ENCODE assay signal across 22 cellular contexts in the genomic region with DNA sequence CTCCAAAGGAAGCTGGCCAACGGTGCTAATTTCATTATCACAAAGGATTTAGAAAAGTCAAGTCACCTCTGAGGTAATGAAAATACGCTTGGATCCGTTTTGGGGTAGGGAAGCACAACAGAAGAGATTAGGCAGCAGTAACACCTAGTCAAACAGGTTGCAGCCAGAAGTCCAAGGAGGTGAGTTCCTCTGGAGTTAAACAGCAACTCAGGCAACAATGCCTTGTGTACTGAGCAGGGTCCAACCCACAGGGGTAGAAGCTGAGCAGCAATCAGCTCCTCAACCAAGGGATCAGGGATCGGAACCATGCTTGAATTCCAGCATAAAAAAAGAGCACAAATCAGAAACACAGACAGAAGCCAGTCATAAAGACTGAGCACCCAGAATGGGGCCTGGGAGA.
"Had no signal": no experiment of that assay in that cellular context is flagged by ENCODE, and none has a peak within 500 bp of the region (broad histone marks: within the 10 kb centered on the region; RNA-seq: fewer than 3 reads in every experiment).

No MANE protein-coding gene starts in this region.

- ATAC-seq: activated naive CD8-positive, alpha-beta T cell treated with anti-CD3 and anti-CD28 coated beads, Interleukin-2, amount 50 U/mL, for 24 hours; left lung; T-helper 17 cell had no signal

- H3K9me3 Mint-ChIP-seq: activated naive CD4-positive, alpha-beta T cell treated with anti-CD3 and anti-CD28 coated beads, Interleukin-2, amount 10 ng/mL, durations not matched to agents 7 days and 5 days; activated naive CD8-positive, alpha-beta T cell treated with anti-CD3 and anti-CD28 coated beads, Interleukin-2, amount 50 U/mL, for 24 hours; dendritic cell treated with granulocyte-macrophage colony-stimulating factor and Interleukin-4, amounts not matched to agents 40 ng/mL and 50 ng/mL, for 4 days; nephron progenitor cell had no signal

- H3K27ac Mint-ChIP-seq: activated naive CD4-positive, alpha-beta T cell treated with anti-CD3 and anti-CD28 coated beads, Interleukin-2, amount 10 ng/mL, durations not matched to agents 7 days and 5 days; activated naive CD8-positive, alpha-beta T cell treated with anti-CD3 and anti-CD28 coated beads, Interleukin-2, amount 50 U/mL, for 24 hours; dendritic cell treated with granulocyte-macrophage colony-stimulating factor and Interleukin-4, amounts not matched to agents 40 ng/mL and 50 ng/mL, for 4 days; immature natural killer cell; T-helper 17 cell had no signal

- H3K9me3 ChIP-seq: left lung, upper lobe of left lung had no signal

- H3K36me3 ChIP-seq: cardiac muscle cell, left lung, upper lobe of left lung had no signal

- H3K27me3 Mint-ChIP-seq: activated naive CD4-positive, alpha-beta T cell treated with anti-CD3 and anti-CD28 coated beads, Interleukin-2, amount 10 ng/mL, durations not matched to agents 7 days and 5 days had no signal

- H3K36me3 Mint-ChIP-seq: activated naive CD4-positive, alpha-beta T cell treated with anti-CD3 and anti-CD28 coated beads, Interleukin-2, amount 10 ng/mL, durations not matched to agents 7 days and 5 days; immature natural killer cell; mesothelial cell of epicardium had no signal

- H3K4me1 Mint-ChIP-seq: activated naive CD4-positive, alpha-beta T cell treated with anti-CD3 and anti-CD28 coated beads, Interleukin-2, amount 10 ng/mL, durations not matched to agents 7 days and 5 days; activated naive CD8-positive, alpha-beta T cell treated with anti-CD3 and anti-CD28 coated beads, Interleukin-2, amount 50 U/mL, for 24 hours; immature natural killer cell; T-helper 17 cell had no signal

- H3K4me3 Mint-ChIP-seq: activated naive CD4-positive, alpha-beta T cell treated with anti-CD3 and anti-CD28 coated beads, Interleukin-2, amount 10 ng/mL, durations not matched to agents 7 days and 5 days; activated naive CD8-positive, alpha-beta T cell treated with anti-CD3 and anti-CD28 coated beads, Interleukin-2, amount 50 U/mL, for 24 hours; dendritic cell treated with granulocyte-macrophage colony-stimulating factor and Interleukin-4, amounts not matched to agents 40 ng/mL and 50 ng/mL, for 4 days; immature natural killer cell; mesothelial cell of epicardium; nephron progenitor cell; T-helper 17 cell had no signal

- H3K4me1 ChIP-seq: left lung, upper lobe of left lung had no signal

- H3K27ac ChIP-seq: cardiac muscle cell, left lung, upper lobe of left lung had no signal

- H3K4me3 ChIP-seq: cardiac muscle cell, left lung, lung, upper lobe of left lung had no signal

- H3K27me3 ChIP-seq: cardiac muscle cell, left lung, upper lobe of left lung had no signal

- DNase-seq: activated CD4-positive, alpha-beta T cell treated with anti-CD3 and anti-CD28 coated beads for 4 hours; activated CD4-positive, alpha-beta T cell treated with anti-CD3 and anti-CD28 coated beads, Interleukin-2, amount 50 U/mL, for 48 hours; activated CD4-positive, CD25-positive, alpha-beta regulatory T cell; activated CD8-positive, alpha-beta memory T cell treated with anti-CD3 and anti-CD28 coated beads, Interleukin-2, amount 50 U/mL, for 48 hours; activated effector memory CD4-positive, alpha-beta T cell treated with anti-CD3 and anti-CD28 coated beads, Interleukin-2, amount 50 U/mL, for 16 hours; activated naive CD4-positive, alpha-beta T cell treated with anti-CD3 and anti-CD28 coated beads, Interleukin-2, amount 10 ng/mL, durations not matched to agents 7 days and 5 days; activated naive CD8-positive, alpha-beta T cell treated with anti-CD3 and anti-CD28 coated beads, Interleukin-2, amount 50 U/mL, for 24 hours; effector CD4-positive, alpha-beta T cell; foreskin melanocyte; immature natural killer cell; left lung; nephron progenitor cell; retina; stimulated activated CD4-positive, alpha-beta T cell treated with anti-CD3 and anti-CD28 coated beads, Interleukin-4, amount 100 ng/mL, for 24 hours; stimulated activated naive CD4-positive, alpha-beta T cell treated with Interleukin-2 at 50 U/mL for 16 hours; SW 1271; T-helper 17 cell; upper lobe of left lung had no signal
